Comparison of ENCODE assay signal across 9 cellular contexts in genomic region chr6:25601797-25602679, GRCh38. TPM values are rescaled to one million over a fixed set of nuclear protein-coding genes. Genes with fewer than 3 reads are reported as not detected.
DNase-seq lines count a peak whose midpoint lies in the region; ATAC-seq and TF ChIP-seq lines count a peak whose summit lies in the region.
"Had no signal": no experiment of that assay in that cellular context is flagged by ENCODE, and none has a peak within 500 bp of the region (broad histone marks: within the 10 kb centered on the region; RNA-seq: fewer than 3 reads in every experiment).

No MANE protein-coding gene starts in this region.

- H3K27ac ChIP-seq in tibial artery: no peak overlapping the region
- H3K27ac ChIP-seq: BLaER1 treated with 17β-estradiol and CSF1 and Interleukin-3, amounts not matched to agents 10 nM and 100 nM had no signal

- DNase-seq in NCI-H2107 treated with DMSO at 0.1 percent for 48 hours (lab: John Stamatoyannopoulos, UW; ENCODE audit: unreplicated experiment) (peak; percentile 19), NCI-H2107 (lab: John Stamatoyannopoulos, UW) (no peak), NCI-H1694 treated with DMSO at 0.1 percent for 48 hours (lab: John Stamatoyannopoulos, UW) (peak; percentile 54), WTC11 (ENCODE audit: low spot score) (no peak), immature natural killer cell (peak; percentile 7 to 30 (median 27)), tibial artery (no peak)

- H3K27me3 Mint-ChIP-seq in WTC11 (ENCODE audit: low read depth): no peaks in the 10 kb centered on the region
- peaks cover 0 to 6% (median 0%) of the 10 kb centered on the region in 3 donors for H3K27me3 Mint-ChIP-seq in immature natural killer cell (ENCODE audit: low read depth in 3 of 3)

- POLR2A ChIA-PET in WTC11 (lab: Charles Lee): no interaction called here

- H3K9me3 Mint-ChIP-seq in WTC11 (no peaks in the 10 kb centered on the region), immature natural killer cell (no peaks in the 10 kb centered on the region)

- TF ChIP-seq CTCF in WTC11 (IDR thresholded peaks at IDR 0.05): 0 out of 2 replicates have a peak, but pooled peaks have one; percentile 17
- peak; percentile 41 to 58 for TF ChIP-seq CTCF in tibial artery (IDR thresholded peaks at IDR 0.05)

- no peaks in the 10 kb centered on the region for H3K27me3 ChIP-seq in tibial artery
- H3K27me3 ChIP-seq: BLaER1 treated with 17β-estradiol and CSF1 and Interleukin-3, amounts not matched to agents 10 nM and 100 nM had no signal

- no peak for ATAC-seq in WTC11
- no peak for ATAC-seq in GM19397 (IDR thresholded peaks at IDR 0.05; ENCODE audit: unreplicated experiment)
- no peak for ATAC-seq in activated CD4-positive, CD25-positive, alpha-beta regulatory T cell treated with anti-CD3 and anti-CD28 coated beads, Interleukin-2, amount 50 U/mL, for 24 hours

- no peaks in the 10 kb centered on the region for H3K9me3 ChIP-seq in tibial artery
- H3K9me3 ChIP-seq: BLaER1 treated with 17β-estradiol and CSF1 and Interleukin-3, amounts not matched to agents 10 nM and 100 nM had no signal

- no peak overlapping the region for H3K4me3 Mint-ChIP-seq in WTC11
- H3K4me3 Mint-ChIP-seq in immature natural killer cell: no peak overlapping the region

- CTCF ChIA-PET in WTC11 (lab: Charles Lee): interaction anchor here (4.5 kb wide), 1 partner anchor 378 kb away, joined by 25 read pairs; no protein-coding TSS in a partner anchor

- no peaks in the 10 kb centered on the region for H3K4me1 ChIP-seq in tibial artery
- H3K4me1 ChIP-seq: BLaER1 treated with 17β-estradiol and CSF1 and Interleukin-3, amounts not matched to agents 10 nM and 100 nM had no signal

- intact Hi-C loops in tibial artery (cut with DNase I; ENCODE audit: low total_unique reads): loop anchor here (5.0 to 10.0 kb wide), 2 partner anchors 87 to 330 kb away; no protein-coding TSS in a partner anchor

- H3K4me3 ChIP-seq in tibial artery: no peak overlapping the region
- H3K4me3 ChIP-seq: BLaER1 treated with 17β-estradiol and CSF1 and Interleukin-3, amounts not matched to agents 10 nM and 100 nM had no signal

- H3K36me3 ChIP-seq in tibial artery: peaks cover 27 to 40% (median 31%) of the 10 kb centered on the region in 3 donors
- H3K36me3 ChIP-seq: BLaER1 treated with 17β-estradiol and CSF1 and Interleukin-3, amounts not matched to agents 10 nM and 100 nM had no signal

- H3K4me1 Mint-ChIP-seq in WTC11 (peaks cover 6% of the 10 kb centered on the region; the same call in 1 of the 2 replicates), immature natural killer cell (no peaks in the 10 kb centered on the region)

- H3K27ac Mint-ChIP-seq in WTC11 (peak overlapping the region; percentile 66; the same call in 1 of the 2 replicates), immature natural killer cell (no peak overlapping the region)

- H3K36me3 Mint-ChIP-seq in WTC11 (peaks cover 3% of the 10 kb centered on the region; the same call in 1 of the 2 replicates), immature natural killer cell (no peaks in the 10 kb centered on the region)

TF ChIP-seq in WTC11, 78 proteins besides CTCF, POLR2A, EP300 and RAD21 (continues in another document):
- TF ChIP-seq TCF7 (CRISPR knock-in tag; IDR thresholded peaks at IDR 0.05; ENCODE audit: low read depth): no peak
- no peak for TF ChIP-seq GRHL2 (CRISPR knock-in tag; IDR thresholded peaks at IDR 0.05; ENCODE audit: insufficient replicate concordance, severe bottlenecking)
- TF ChIP-seq ESRRA (CRISPR knock-in tag; IDR thresholded peaks at IDR 0.05; ENCODE audit: borderline replicate concordance): no peak
- TF ChIP-seq, protein P1, sequence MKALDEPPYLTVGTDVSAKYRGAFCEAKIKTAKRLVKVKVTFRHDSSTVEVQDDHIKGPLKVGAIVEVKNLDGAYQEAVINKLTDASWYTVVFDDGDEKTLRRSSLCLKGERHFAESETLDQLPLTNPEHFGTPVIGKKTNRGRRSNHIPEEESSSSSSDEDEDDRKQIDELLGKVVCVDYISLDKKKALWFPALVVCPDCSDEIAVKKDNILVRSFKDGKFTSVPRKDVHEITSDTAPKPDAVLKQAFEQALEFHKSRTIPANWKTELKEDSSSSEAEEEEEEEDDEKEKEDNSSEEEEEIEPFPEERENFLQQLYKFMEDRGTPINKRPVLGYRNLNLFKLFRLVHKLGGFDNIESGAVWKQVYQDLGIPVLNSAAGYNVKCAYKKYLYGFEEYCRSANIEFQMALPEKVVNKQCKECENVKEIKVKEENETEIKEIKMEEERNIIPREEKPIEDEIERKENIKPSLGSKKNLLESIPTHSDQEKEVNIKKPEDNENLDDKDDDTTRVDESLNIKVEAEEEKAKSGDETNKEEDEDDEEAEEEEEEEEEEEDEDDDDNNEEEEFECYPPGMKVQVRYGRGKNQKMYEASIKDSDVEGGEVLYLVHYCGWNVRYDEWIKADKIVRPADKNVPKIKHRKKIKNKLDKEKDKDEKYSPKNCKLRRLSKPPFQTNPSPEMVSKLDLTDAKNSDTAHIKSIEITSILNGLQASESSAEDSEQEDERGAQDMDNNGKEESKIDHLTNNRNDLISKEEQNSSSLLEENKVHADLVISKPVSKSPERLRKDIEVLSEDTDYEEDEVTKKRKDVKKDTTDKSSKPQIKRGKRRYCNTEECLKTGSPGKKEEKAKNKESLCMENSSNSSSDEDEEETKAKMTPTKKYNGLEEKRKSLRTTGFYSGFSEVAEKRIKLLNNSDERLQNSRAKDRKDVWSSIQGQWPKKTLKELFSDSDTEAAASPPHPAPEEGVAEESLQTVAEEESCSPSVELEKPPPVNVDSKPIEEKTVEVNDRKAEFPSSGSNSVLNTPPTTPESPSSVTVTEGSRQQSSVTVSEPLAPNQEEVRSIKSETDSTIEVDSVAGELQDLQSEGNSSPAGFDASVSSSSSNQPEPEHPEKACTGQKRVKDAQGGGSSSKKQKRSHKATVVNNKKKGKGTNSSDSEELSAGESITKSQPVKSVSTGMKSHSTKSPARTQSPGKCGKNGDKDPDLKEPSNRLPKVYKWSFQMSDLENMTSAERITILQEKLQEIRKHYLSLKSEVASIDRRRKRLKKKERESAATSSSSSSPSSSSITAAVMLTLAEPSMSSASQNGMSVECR (CRISPR knock-in tag; IDR thresholded peaks at IDR 0.05; ENCODE audit: borderline replicate concordance): no peak
- no peak for TF ChIP-seq ZNF121 (CRISPR knock-in tag; IDR thresholded peaks at IDR 0.05)
- TF ChIP-seq, protein P2, sequence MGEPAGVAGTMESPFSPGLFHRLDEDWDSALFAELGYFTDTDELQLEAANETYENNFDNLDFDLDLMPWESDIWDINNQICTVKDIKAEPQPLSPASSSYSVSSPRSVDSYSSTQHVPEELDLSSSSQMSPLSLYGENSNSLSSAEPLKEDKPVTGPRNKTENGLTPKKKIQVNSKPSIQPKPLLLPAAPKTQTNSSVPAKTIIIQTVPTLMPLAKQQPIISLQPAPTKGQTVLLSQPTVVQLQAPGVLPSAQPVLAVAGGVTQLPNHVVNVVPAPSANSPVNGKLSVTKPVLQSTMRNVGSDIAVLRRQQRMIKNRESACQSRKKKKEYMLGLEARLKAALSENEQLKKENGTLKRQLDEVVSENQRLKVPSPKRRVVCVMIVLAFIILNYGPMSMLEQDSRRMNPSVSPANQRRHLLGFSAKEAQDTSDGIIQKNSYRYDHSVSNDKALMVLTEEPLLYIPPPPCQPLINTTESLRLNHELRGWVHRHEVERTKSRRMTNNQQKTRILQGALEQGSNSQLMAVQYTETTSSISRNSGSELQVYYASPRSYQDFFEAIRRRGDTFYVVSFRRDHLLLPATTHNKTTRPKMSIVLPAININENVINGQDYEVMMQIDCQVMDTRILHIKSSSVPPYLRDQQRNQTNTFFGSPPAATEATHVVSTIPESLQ (CRISPR knock-in tag; IDR thresholded peaks at IDR 0.05): no peak
- TF ChIP-seq NFYB (CRISPR knock-in tag; conservative IDR thresholded peaks at IDR 0.05; ENCODE audit: low read depth): no peak
- no peak for TF ChIP-seq ZNF138 (CRISPR knock-in tag; conservative IDR thresholded peaks at IDR 0.05)
- TF ChIP-seq MXD4 (CRISPR knock-in tag; IDR thresholded peaks at IDR 0.05; ENCODE audit: borderline replicate concordance): no peak
- TF ChIP-seq ZNF532 (CRISPR knock-in tag; IDR thresholded peaks at IDR 0.05; ENCODE audit: borderline replicate concordance): no peak
- no peak for TF ChIP-seq ZNF232 (CRISPR knock-in tag; IDR thresholded peaks at IDR 0.05)

RNA-seq across cellular contexts. Expression of gene SCGN, which starts 50.0 kb away (rescaled TPM):
- not detected in 3 replicates for total RNA-seq in WTC11 (2021)
- polyA plus RNA-seq in immature natural killer cell: not detected

Comparison
In these comparisons a context has a peak if more than half of its experiments do, and no peak if none do; other contexts are left out.
1. DNase-seq: peak in NCI-H2107 treated with DMSO at 0.1 percent for 48 hours (single experiment), NCI-H1694 treated with DMSO at 0.1 percent for 48 hours (single experiment) and immature natural killer cell (3 of 3); none in NCI-H2107 (single experiment), WTC11 (single experiment) and tibial artery (0 of 2).